ENCODE assay signal across 24 cellular contexts in genomic region chr9:129354498-129354897, GRCh38.
DNase-seq lines count a peak whose midpoint lies in the region; ATAC-seq and TF ChIP-seq lines count a peak whose summit lies in the region.
"Had no signal": no experiment of that assay in that cellular context is flagged by ENCODE, and none has a peak within 500 bp of the region (broad histone marks: within the 10 kb centered on the region; RNA-seq: fewer than 3 reads in every experiment).

No MANE protein-coding gene starts in this region.

- POLR2A ChIA-PET in Panc1 (lab: Charles Lee): no interaction called here

- no peak for ATAC-seq in Panc1
- ATAC-seq in effector memory CD8-positive, alpha-beta T cell (replicated peaks): no peak
- ATAC-seq in HG02938 (IDR thresholded peaks at IDR 0.05; ENCODE audit: unreplicated experiment): no peak
- ATAC-seq in GM19395 (IDR thresholded peaks at IDR 0.05; ENCODE audit: unreplicated experiment): no peak
- ATAC-seq in GM21515 (IDR thresholded peaks at IDR 0.05; ENCODE audit: unreplicated experiment): no peak
- ATAC-seq: GM12878 had no signal

- H3K9me3 Mint-ChIP-seq in effector memory CD8-positive, alpha-beta T cell: no peaks in the 10 kb centered on the region
- peaks cover 6% of the 10 kb centered on the region for H3K9me3 Mint-ChIP-seq in neural progenitor cell

- TF ChIP-seq CTCF in Panc1 (IDR thresholded peaks at IDR 0.05) (no peak), neural progenitor cell (IDR thresholded peaks at IDR 0.05) (no peak), vagina (IDR thresholded peaks at IDR 0.05) (no peak)

- H3K27ac ChIP-seq in Panc1 (ENCODE audit: low read length) (peak overlapping the region; percentile 18; the same call in 1 of the 2 replicates), neural progenitor cell (no peak overlapping the region), vagina (peak overlapping the region; percentile 83)
- H3K27ac ChIP-seq: C4-2B had no signal

- H3K4me3 ChIP-seq in Panc1 (ENCODE audit: low read depth in 2 of 2, low read length in 2 of 2) (no peak overlapping the region), neural progenitor cell (no peak overlapping the region), vagina (no peak overlapping the region)
- H3K4me3 ChIP-seq: GM12878, Peyer's patch had no signal

- intact Hi-C loops in Panc1 (cut with micrococcal nuclease; ENCODE audit: unreplicated experiment) (no loop called here), vagina (cut with DNase I) (no loop called here)

- H3K9ac ChIP-seq in neural progenitor cell: no peak overlapping the region

- H3K9me3 ChIP-seq in Panc1 (ENCODE audit: control insufficient read depth, insufficient read depth, low read depth, low read length): 0 out of 2 replicates have a peak, but pooled peaks cover 4% of the 10 kb centered on the region
- no peaks in the 10 kb centered on the region for H3K9me3 ChIP-seq in neural progenitor cell (ENCODE audit: low read depth)
- H3K9me3 ChIP-seq in vagina: no peaks in the 10 kb centered on the region
- H3K9me3 ChIP-seq: Peyer's patch had no signal

- H3F3A ChIP-seq in neural progenitor cell (ENCODE audit: low read depth): peaks cover 37% of the 10 kb centered on the region

- CTCF ChIA-PET in Panc1 (lab: Charles Lee): no interaction called here

- H4K20me1 ChIP-seq in neural progenitor cell (ENCODE audit: low read depth): no peaks in the 10 kb centered on the region

- no peaks in the 10 kb centered on the region for H3K27me3 ChIP-seq in Panc1 (ENCODE audit: control insufficient read depth, insufficient read depth, low read length)
- no peaks in the 10 kb centered on the region for H3K27me3 ChIP-seq in neural progenitor cell
- H3K27me3 ChIP-seq in vagina: no peaks in the 10 kb centered on the region

- TF ChIP-seq POLR2A in vagina (IDR thresholded peaks at IDR 0.05): no peak

- no TSS peak for BruUV-seq in Panc1 (replicated peaks; lab: Mats Ljungman, UMichigan)

- peaks cover 18 to 57% of the 10 kb centered on the region in 2 donors for H3K27me3 Mint-ChIP-seq in effector memory CD8-positive, alpha-beta T cell
- H3K27me3 Mint-ChIP-seq in neural progenitor cell (ENCODE audit: insufficient read depth, low read depth): peaks cover 16% of the 10 kb centered on the region

- H3K4me1 ChIP-seq in Panc1 (ENCODE audit: control insufficient read depth, insufficient read depth, low read length) (peaks cover 29% of the 10 kb centered on the region), neural progenitor cell (peaks cover 14% of the 10 kb centered on the region), vagina (peaks cover 34% of the 10 kb centered on the region)

- H3K27ac Mint-ChIP-seq in effector memory CD8-positive, alpha-beta T cell: peak overlapping the region; percentile 21 to 81
- H3K27ac Mint-ChIP-seq in neural progenitor cell: peak overlapping the region; percentile 85
- H3K27ac Mint-ChIP-seq: CD8-positive, alpha-beta memory T cell had no signal

- H3K36me3 ChIP-seq in Panc1 (ENCODE audit: control insufficient read depth, insufficient read depth, low read length) (no peaks in the 10 kb centered on the region), neural progenitor cell (no peaks in the 10 kb centered on the region), vagina (no peaks in the 10 kb centered on the region)
- H3K36me3 ChIP-seq: Peyer's patch had no signal

- in situ Hi-C loops in Panc1 (cut with HindIII; ENCODE audit: low pct_unique_long_range_greater_than_20kb, low sequenced_read_pairs): no loop called here

- DNase-seq in Panc1 (ENCODE audit: low read depth, low spot score): no peak
- no peak for DNase-seq in effector memory CD8-positive, alpha-beta T cell
- DNase-seq in neural progenitor cell (ENCODE audit: low spot score): no peak
- no peak for DNase-seq in vagina (ENCODE audit: extremely low spot score in 2 of 2)
- DNase-seq: CD8-positive, alpha-beta memory T cell; DMS 273 treated with DMSO at 0.1 percent for 48 hours; DMS79; EL; GDM1; GOT3; HCEC 1CT; NCI-H1048; NCI-H1417; NCI-H1694; NCI-H2029 treated with DMSO at 0.1 percent for 48 hours; NCI-H526 treated with DMSO at 0.1 percent for 48 hours; Peyer's patch; SHP77 treated with DMSO at 0.1 percent for 48 hours had no signal

- H3K4me2 ChIP-seq in neural progenitor cell: no peak overlapping the region

- H3K4me1 Mint-ChIP-seq in effector memory CD8-positive, alpha-beta T cell (ENCODE audit: low read depth in 2 of 2): peaks cover 0 to 4% of the 10 kb centered on the region in 2 donors
- peaks cover 39% of the 10 kb centered on the region for H3K4me1 Mint-ChIP-seq in neural progenitor cell

- H3K4me3 Mint-ChIP-seq in effector memory CD8-positive, alpha-beta T cell: no peak overlapping the region
- peak overlapping the region; percentile 50 for H3K4me3 Mint-ChIP-seq in neural progenitor cell
- H3K4me3 Mint-ChIP-seq: CD8-positive, alpha-beta memory T cell; IgD-negative memory B cell had no signal

- H3K36me3 Mint-ChIP-seq in effector memory CD8-positive, alpha-beta T cell (ENCODE audit: insufficient read depth): no peaks in the 10 kb centered on the region
- H3K36me3 Mint-ChIP-seq in neural progenitor cell: peaks cover 4% of the 10 kb centered on the region
- H3K36me3 Mint-ChIP-seq: IgD-negative memory B cell had no signal

- H2AFZ ChIP-seq in neural progenitor cell (replicated peaks): no peak overlapping the region

- no peaks in the 10 kb centered on the region for H3K79me2 ChIP-seq in neural progenitor cell (ENCODE audit: low read depth)
